22 cellular contexts compared by ENCODE assay signal in the genomic region with DNA sequence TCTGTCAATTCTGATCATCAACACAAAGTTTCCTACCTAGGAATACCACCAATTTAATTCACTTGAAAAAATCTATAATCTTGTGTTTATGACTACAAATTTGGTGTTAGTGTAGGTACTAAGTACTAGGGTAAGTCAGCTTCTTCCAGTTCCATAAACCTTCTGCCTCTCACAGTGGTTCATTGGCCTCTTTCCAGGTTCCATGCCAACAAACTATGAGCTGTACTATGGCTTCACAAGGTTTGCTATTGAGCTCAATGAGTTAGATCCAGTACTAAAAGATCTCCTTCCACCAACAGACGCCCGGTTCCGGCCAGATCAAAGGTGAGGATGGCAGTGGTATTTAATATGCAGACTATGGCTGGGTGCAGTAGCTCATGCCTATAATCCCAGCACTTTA. TPM values are rescaled to one million over a fixed set of nuclear protein-coding genes. Genes with fewer than 3 reads are reported as not detected.
DNase-seq lines count a peak whose midpoint lies in the region; ATAC-seq, FAIRE-seq and TF ChIP-seq lines count a peak whose summit lies in the region.
"Had no signal": no experiment of that assay in that cellular context is flagged by ENCODE, and none has a peak within 500 bp of the region (broad histone marks: within the 10 kb centered on the region; RNA-seq: fewer than 3 reads in every experiment).

No MANE protein-coding gene starts in this region.

- peaks cover 7% of the 10 kb centered on the region for H3K36me3 Mint-ChIP-seq in astrocyte (ENCODE audit: low read depth, unreplicated experiment)
- H3K36me3 Mint-ChIP-seq: neural progenitor cell had no signal

- no peaks in the 10 kb centered on the region for H4K20me1 ChIP-seq in astrocyte (ENCODE audit: insufficient read depth, low read length)

- no peak overlapping the region for H2AFZ ChIP-seq in astrocyte (ENCODE audit: low read depth, low read length)
- H2AFZ ChIP-seq: neural progenitor cell had no signal

- H3K4me3 Mint-ChIP-seq in astrocyte (ENCODE audit: unreplicated experiment), result no peak overlapping the region
- H3K4me3 Mint-ChIP-seq: activated CD8-positive, alpha-beta memory T cell treated with anti-CD3 and anti-CD28 coated beads, Interleukin-2, amount 10 ng/mL, durations not matched to agents 7 days and 5 days; activated naive CD8-positive, alpha-beta T cell treated with anti-CD3 and anti-CD28 coated beads, Interleukin-2, amount 50 U/mL, for 24 hours; endodermal cell; neural progenitor cell had no signal

- DNase-seq in AG08395 (ENCODE audit: low spot score) (peak; percentile 25), HCEC 1CT (peak; percentile 26), astrocyte (ENCODE audit: low read depth) (peak; percentile 12), fibroblast of pulmonary artery (ENCODE audit: low read depth) (peak; percentile 31), dedifferentiated amniotic fluid mesenchymal stem cell (ENCODE audit: extremely low spot score) (no peak), Right ventricle myocardium superior (no peak)
- DNase-seq: activated CD4-positive, alpha-beta T cell treated with anti-CD3 and anti-CD28 coated beads for 48 hours; activated CD8-positive, alpha-beta memory T cell treated with anti-CD3 and anti-CD28 coated beads, Interleukin-2, amount 10 ng/mL, durations not matched to agents 7 days and 5 days; activated naive CD8-positive, alpha-beta T cell treated with anti-CD3 and anti-CD28 coated beads, Interleukin-2, amount 50 U/mL, for 24 hours; endodermal cell; KBM-7; left lung; NCI-H1092 treated with DMSO at 0.1 percent for 48 hours; NCI-H2029 treated with DMSO at 0.1 percent for 48 hours; SW 1271; uterus had no signal

- ATAC-seq in GM18520 (IDR thresholded peaks at IDR 0.05; ENCODE audit: unreplicated experiment), result no peak
- no peak for ATAC-seq in HG02885 (IDR thresholded peaks at IDR 0.05; ENCODE audit: poor library complexity, unreplicated experiment)
- ATAC-seq in Right ventricle myocardium superior (ENCODE audit: poor library complexity), result no peak
- ATAC-seq: activated CD8-positive, alpha-beta memory T cell treated with anti-CD3 and anti-CD28 coated beads, Interleukin-2, amount 10 ng/mL, durations not matched to agents 7 days and 5 days; activated naive CD8-positive, alpha-beta T cell treated with anti-CD3 and anti-CD28 coated beads, Interleukin-2, amount 50 U/mL, for 24 hours; gastroesophageal sphincter; Right ventricle myocardium inferior had no signal

- H3K4me3 ChIP-seq in astrocyte (ENCODE audit: insufficient read depth, low read depth, low read length) (no peak overlapping the region), fibroblast of pulmonary artery (replicated peaks; ENCODE audit: low read depth, low read length) (no peak overlapping the region)
- H3K4me3 ChIP-seq: gastroesophageal sphincter, left lung, neural progenitor cell, uterus had no signal

- no peak overlapping the region for H3K27ac ChIP-seq in astrocyte (ENCODE audit: low read depth, low read length)
- H3K27ac ChIP-seq: gastroesophageal sphincter, left lung, neural progenitor cell, uterus had no signal

- H3K27ac Mint-ChIP-seq in astrocyte (ENCODE audit: unreplicated experiment), result no peak overlapping the region
- H3K27ac Mint-ChIP-seq: activated CD8-positive, alpha-beta memory T cell treated with anti-CD3 and anti-CD28 coated beads, Interleukin-2, amount 10 ng/mL, durations not matched to agents 7 days and 5 days; activated naive CD8-positive, alpha-beta T cell treated with anti-CD3 and anti-CD28 coated beads, Interleukin-2, amount 50 U/mL, for 24 hours; endodermal cell; neural progenitor cell had no signal

- H3K27me3 Mint-ChIP-seq in astrocyte (ENCODE audit: low read depth, unreplicated experiment), result no peaks in the 10 kb centered on the region
- H3K27me3 Mint-ChIP-seq: activated naive CD8-positive, alpha-beta T cell treated with anti-CD3 and anti-CD28 coated beads, Interleukin-2, amount 50 U/mL, for 24 hours had no signal

- H3K9ac ChIP-seq in astrocyte (ENCODE audit: low read length), result no peak overlapping the region
- H3K9ac ChIP-seq: neural progenitor cell had no signal

- H3K9me3 ChIP-seq in astrocyte (ENCODE audit: insufficient read depth, low read depth, low read length), result no peaks in the 10 kb centered on the region
- H3K9me3 ChIP-seq: gastroesophageal sphincter, left lung, uterus had no signal

- TF ChIP-seq CTCF in astrocyte (IDR thresholded peaks at IDR 0.05; ENCODE audit: insufficient read depth, low read depth, low read length) (no peak), fibroblast of pulmonary artery (IDR thresholded peaks at IDR 0.05; ENCODE audit: low read length, missing control alignments) (no peak)

- FAIRE-seq in astrocyte (lab: Jason Lieb, UNC), result no peak
- FAIRE-seq: TTC549 had no signal

- H3K27me3 ChIP-seq in astrocyte (ENCODE audit: insufficient read depth, low read length), result no peaks in the 10 kb centered on the region
- H3K27me3 ChIP-seq: gastroesophageal sphincter, left lung, neural progenitor cell, uterus had no signal

- no peaks in the 10 kb centered on the region for H3K9me3 Mint-ChIP-seq in astrocyte (ENCODE audit: unreplicated experiment)
- H3K9me3 Mint-ChIP-seq: activated naive CD8-positive, alpha-beta T cell treated with anti-CD3 and anti-CD28 coated beads, Interleukin-2, amount 50 U/mL, for 24 hours; endodermal cell; neural progenitor cell had no signal

- no peak overlapping the region for H3K4me2 ChIP-seq in astrocyte (ENCODE audit: low read length)
- H3K4me2 ChIP-seq: neural progenitor cell had no signal

- H3K4me1 Mint-ChIP-seq in astrocyte (ENCODE audit: low read depth, unreplicated experiment), result no peaks in the 10 kb centered on the region
- H3K4me1 Mint-ChIP-seq: activated naive CD8-positive, alpha-beta T cell treated with anti-CD3 and anti-CD28 coated beads, Interleukin-2, amount 50 U/mL, for 24 hours; neural progenitor cell had no signal

- H3K79me2 ChIP-seq in astrocyte (ENCODE audit: insufficient read depth, low read length), result no peaks in the 10 kb centered on the region

- no peaks in the 10 kb centered on the region for H3K4me1 ChIP-seq in astrocyte (ENCODE audit: insufficient read depth, low read length)
- H3K4me1 ChIP-seq: gastroesophageal sphincter, left lung, neural progenitor cell, uterus had no signal

- no peaks in the 10 kb centered on the region for H3K36me3 ChIP-seq in astrocyte (ENCODE audit: insufficient read depth, low read length)
- H3K36me3 ChIP-seq: left lung, neural progenitor cell, uterus had no signal

- intact Hi-C loops in Right ventricle myocardium superior (cut with DNase I), result no loop called here

RNA-seq across cellular contexts. Expression of a gene that starts 58.8 kb away (rescaled TPM):
- 43.2 and 47.9 TPM in 2 replicates for total RNA-seq in astrocyte
- total RNA-seq in Right ventricle myocardium superior, result 42.7 TPM

RNA-seq across cellular contexts. Expression of a gene that starts 59.0 kb away (rescaled TPM):
- total RNA-seq in astrocyte, result 2.4 and 3.4 TPM in 2 replicates
- 1.0 TPM for total RNA-seq in Right ventricle myocardium superior

Comparison
In these comparisons a context has a peak if more than half of its experiments do, and no peak if none do; other contexts are left out.
1. DNase-seq: peak in AG08395 (single experiment), HCEC 1CT (single experiment), astrocyte (single experiment) and fibroblast of pulmonary artery (single experiment); none in dedifferentiated amniotic fluid mesenchymal stem cell (single experiment) and Right ventricle myocardium superior (single experiment).